14 cellular contexts compared by ENCODE assay signal in the genomic region with DNA sequence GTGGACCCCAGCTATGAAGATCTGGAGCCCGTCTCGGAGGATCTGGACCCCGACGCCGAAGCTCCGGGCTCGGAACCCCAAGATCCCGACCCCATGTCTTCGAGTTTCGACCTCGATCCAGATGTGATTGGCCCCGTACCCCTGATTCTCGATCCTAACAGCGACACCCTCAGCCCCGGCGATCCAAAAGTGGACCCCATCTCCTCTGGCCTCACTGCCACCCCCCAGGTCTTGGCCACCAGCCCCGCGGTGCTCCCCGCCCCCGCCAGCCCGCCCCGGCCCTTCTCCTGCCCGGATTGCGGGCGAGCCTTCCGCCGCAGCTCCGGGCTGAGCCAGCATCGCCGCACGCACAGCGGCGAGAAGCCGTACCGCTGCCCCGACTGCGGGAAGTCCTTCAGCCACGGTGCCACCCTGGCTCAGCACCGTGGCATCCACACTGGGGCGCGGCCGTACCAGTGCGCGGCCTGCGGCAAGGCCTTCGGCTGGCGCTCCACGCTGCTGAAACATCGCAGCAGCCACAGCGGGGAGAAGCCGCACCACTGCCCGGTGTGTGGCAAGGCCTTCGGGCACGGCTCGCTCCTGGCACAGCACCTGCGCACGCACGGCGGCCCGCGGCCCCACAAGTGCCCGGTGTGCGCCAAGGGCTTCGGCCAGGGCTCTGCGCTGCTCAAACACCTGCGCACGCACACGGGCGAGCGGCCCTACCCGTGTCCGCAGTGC. TPM values are rescaled to one million over a fixed set of nuclear protein-coding genes. Genes with fewer than 3 reads are reported as not detected.
DNase-seq lines count a peak whose midpoint lies in the region; ATAC-seq and TF ChIP-seq lines count a peak whose summit lies in the region.
"Had no signal": no experiment of that assay in that cellular context is flagged by ENCODE, and none has a peak within 500 bp of the region (broad histone marks: within the 10 kb centered on the region; RNA-seq: fewer than 3 reads in every experiment).

No MANE protein-coding gene starts in this region.

- peaks cover 27% of the 10 kb centered on the region for H3K36me3 Mint-ChIP-seq in brain
- peaks cover 19% of the 10 kb centered on the region for H3K36me3 Mint-ChIP-seq in nephron (ENCODE audit: low read depth)
- H3K36me3 Mint-ChIP-seq in osteocyte (ENCODE audit: unreplicated experiment): peaks cover 7% of the 10 kb centered on the region
- H3K36me3 Mint-ChIP-seq: IgD-negative memory B cell had no signal

- TF ChIP-seq CTCF in brain (conservative IDR thresholded peaks at IDR 0.05) (no peak), nephron (IDR thresholded peaks at IDR 0.05; ENCODE audit: unreplicated experiment in 3 of 3) (no peak), osteocyte (IDR thresholded peaks at IDR 0.05) (no peak)

- H3K9me3 Mint-ChIP-seq in brain (peaks cover 0 to 8% (median 1%) of the 10 kb centered on the region in 5 experiments), nephron (no peaks in the 10 kb centered on the region), osteocyte (ENCODE audit: unreplicated experiment) (no peaks in the 10 kb centered on the region)
- H3K9me3 Mint-ChIP-seq: IgD-negative memory B cell had no signal

- H3K27ac Mint-ChIP-seq in brain: peak overlapping the region in 1 of 5 experiments; percentile 62
- peak overlapping the region; percentile 23 to 61 (median 46) for H3K27ac Mint-ChIP-seq in nephron
- no peak overlapping the region for H3K27ac Mint-ChIP-seq in osteocyte (ENCODE audit: unreplicated experiment)
- H3K27ac Mint-ChIP-seq: B cell, IgD-negative memory B cell had no signal

- no peak overlapping the region for H3K4me3 ChIP-seq in H7 (ENCODE audit: insufficient read depth, low read depth, low read length)
- H3K4me3 ChIP-seq: BLaER1 treated with 17β-estradiol and CSF1 and Interleukin-3, amounts not matched to agents 10 nM and 100 nM; GM23248 had no signal

- peak; percentile 35 for DNase-seq in H7
- DNase-seq in osteocyte (ENCODE audit: extremely low spot score, unreplicated experiment): no peak
- DNase-seq in NCI-H1417 treated with DMSO at 0.1 percent for 48 hours (lab: John Stamatoyannopoulos, UW): no peak
- no peak for DNase-seq in NCI-H187 (lab: John Stamatoyannopoulos, UW)
- DNase-seq: CD8-positive, alpha-beta memory T cell; COR-L47; GM23248; HCEC 1CT had no signal

- ATAC-seq in HG03520 (IDR thresholded peaks at IDR 0.05; ENCODE audit: unreplicated experiment): no peak

- peak overlapping the region in 3 of 5 experiments; percentile 36 to 69 (median 64) for H3K4me3 Mint-ChIP-seq in brain
- peak overlapping the region; percentile 69 to 77 (median 75) for H3K4me3 Mint-ChIP-seq in nephron
- peak overlapping the region; percentile 38 for H3K4me3 Mint-ChIP-seq in osteocyte (ENCODE audit: unreplicated experiment)
- H3K4me3 Mint-ChIP-seq: B cell had no signal

- no peaks in the 10 kb centered on the region for H3K36me3 ChIP-seq in H7 (replicated peaks; ENCODE audit: control insufficient read depth, insufficient read depth, low read length)

- H3K4me1 Mint-ChIP-seq in brain: peaks cover 45% of the 10 kb centered on the region
- peaks cover 31% of the 10 kb centered on the region for H3K4me1 Mint-ChIP-seq in nephron
- peaks cover 39% of the 10 kb centered on the region for H3K4me1 Mint-ChIP-seq in osteocyte (ENCODE audit: unreplicated experiment)

- H3K27me3 Mint-ChIP-seq in brain (peaks cover 4% of the 10 kb centered on the region), nephron (ENCODE audit: low read depth) (peaks cover 5% of the 10 kb centered on the region), osteocyte (ENCODE audit: unreplicated experiment) (no peaks in the 10 kb centered on the region)

- H3K27me3 ChIP-seq in H7 (ENCODE audit: control insufficient read depth, insufficient read depth, low read length): no peaks in the 10 kb centered on the region
- H3K27me3 ChIP-seq: BLaER1 treated with 17β-estradiol and CSF1 and Interleukin-3, amounts not matched to agents 10 nM and 100 nM had no signal

RNA-seq across cellular contexts. Expression of gene MCOLN1, which starts 2.9 kb away (rescaled TPM):
- total RNA-seq in H7 (2014; rRNA removed; shearing (Covaris generic)): 6.8 and 6.9 TPM in 2 replicates
- polyA plus RNA-seq in brain (ENCODE audit: insufficient read depth, low read depth, low replicate concordance): 39.2 TPM
- 33.3 and 39.2 TPM in 2 replicates for total RNA-seq in osteocyte

RNA-seq across cellular contexts. Expression of gene ZNF358, which starts 3.7 kb away (rescaled TPM):
- total RNA-seq in H7 (2014; rRNA removed; shearing (Covaris generic)): 52.1 and 54.8 TPM in 2 replicates
- 254 TPM for polyA plus RNA-seq in brain (ENCODE audit: insufficient read depth, low read depth, low replicate concordance)
- total RNA-seq in osteocyte: 84.4 and 93.5 TPM in 2 replicates

RNA-seq across cellular contexts. Expression of gene PNPLA6, which starts 15.9 kb away (rescaled TPM):
- total RNA-seq in H7 (2014; rRNA removed; shearing (Covaris generic)): 87.4 and 114 TPM in 2 replicates
- polyA plus RNA-seq in brain (ENCODE audit: insufficient read depth, low read depth, low replicate concordance): 104 TPM
- total RNA-seq in osteocyte: 107 and 129 TPM in 2 replicates

RNA-seq across cellular contexts. Expression of gene PEX11G, which starts 30.7 kb away (rescaled TPM):
- total RNA-seq in H7 (2014; rRNA removed; shearing (Covaris generic)): 2.4 and 3.5 TPM in 2 replicates
- 8.9 TPM for polyA plus RNA-seq in brain (ENCODE audit: insufficient read depth, low read depth, low replicate concordance)
- 2.1 and 2.5 TPM in 2 replicates for total RNA-seq in osteocyte
